Comparison of ENCODE assay signal across 9 cellular contexts in the genomic region with DNA sequence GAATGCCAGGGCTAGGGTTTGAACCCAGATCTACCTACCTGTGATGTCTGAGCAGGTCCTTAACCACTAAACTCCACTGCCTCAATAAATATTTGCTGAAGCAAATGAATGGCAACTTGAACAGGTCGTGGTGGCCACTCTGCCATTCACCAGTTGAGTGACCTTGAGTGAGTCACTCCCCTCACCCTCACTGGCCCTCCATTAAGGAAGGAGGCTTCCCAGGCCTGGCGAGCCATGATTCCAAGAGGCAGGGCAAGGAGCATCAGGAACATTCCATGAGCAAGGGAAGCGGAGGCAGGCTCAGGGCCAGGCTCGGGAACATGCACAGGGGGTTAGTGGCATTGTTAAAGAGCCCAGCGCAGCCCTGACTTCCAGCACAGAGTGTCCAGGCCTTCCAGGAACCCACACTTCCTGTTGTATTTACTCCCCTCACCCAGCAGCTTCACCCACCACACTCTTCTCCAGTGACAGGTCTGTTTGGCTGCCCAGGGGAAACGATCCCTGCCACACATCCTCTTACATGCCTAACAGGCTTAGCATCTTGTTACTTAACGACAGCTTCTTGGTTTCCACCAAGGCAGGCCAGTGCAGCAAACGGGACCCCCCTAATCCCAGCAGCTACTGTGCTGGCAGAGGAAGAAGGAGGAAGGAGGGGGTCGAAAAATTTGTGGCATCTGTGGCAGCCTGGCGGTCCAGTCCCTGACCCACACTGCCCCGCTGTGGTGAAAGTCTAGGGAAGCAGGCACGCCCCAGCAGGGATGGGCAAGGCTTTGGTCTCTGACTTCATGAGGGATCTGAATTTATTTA. TPM values are rescaled to one million over a fixed set of nuclear protein-coding genes. Genes with fewer than 3 reads are reported as not detected.
DNase-seq lines count a peak whose midpoint lies in the region; ATAC-seq and TF ChIP-seq lines count a peak whose summit lies in the region.
"Had no signal": no experiment of that assay in that cellular context is flagged by ENCODE, and none has a peak within 500 bp of the region (broad histone marks: within the 10 kb centered on the region; RNA-seq: fewer than 3 reads in every experiment).

No MANE protein-coding gene starts in this region.

- no peaks in the 10 kb centered on the region for H3K9me2 ChIP-seq in Karpas-422 (replicated peaks; ENCODE audit: insufficient read depth, low read length)

- no peak overlapping the region for H3K27ac Mint-ChIP-seq in activated CD8-positive, alpha-beta T cell treated with anti-CD3 and anti-CD28 coated beads for 36 hours
- H3K27ac Mint-ChIP-seq in osteocyte (ENCODE audit: unreplicated experiment), result no peak overlapping the region
- H3K27ac Mint-ChIP-seq in activated T-helper 1 cell treated with anti-CD3 and anti-CD28 coated beads, Interleukin-12 subunit alpha, Interleukin-12 subunit beta, Interleukin-2, Interleukin-4 antibody, amounts not matched to agents 30 ng/mL and 10 ng/mL and 1 ng/mL, durations not matched to agents 14 hours and 24 hours and 36 hours, result no peak overlapping the region

- H3K4me1 Mint-ChIP-seq in activated CD8-positive, alpha-beta T cell treated with anti-CD3 and anti-CD28 coated beads for 36 hours (ENCODE audit: low read depth), result no peaks in the 10 kb centered on the region
- H3K4me1 Mint-ChIP-seq in osteocyte (ENCODE audit: unreplicated experiment), result peaks cover 6% of the 10 kb centered on the region
- H3K4me1 Mint-ChIP-seq in activated T-helper 1 cell treated with anti-CD3 and anti-CD28 coated beads, Interleukin-12 subunit alpha, Interleukin-12 subunit beta, Interleukin-2, Interleukin-4 antibody, amounts not matched to agents 30 ng/mL and 10 ng/mL and 1 ng/mL, durations not matched to agents 14 hours and 24 hours and 36 hours (ENCODE audit: low read depth), result no peaks in the 10 kb centered on the region

- H3K9ac ChIP-seq in Karpas-422 (ENCODE audit: low read length), result no peak overlapping the region

- no peaks in the 10 kb centered on the region for H3K9me3 Mint-ChIP-seq in activated CD8-positive, alpha-beta T cell treated with anti-CD3 and anti-CD28 coated beads for 36 hours
- no peaks in the 10 kb centered on the region for H3K9me3 Mint-ChIP-seq in osteocyte (ENCODE audit: unreplicated experiment)
- H3K9me3 Mint-ChIP-seq in activated T-helper 1 cell treated with anti-CD3 and anti-CD28 coated beads, Interleukin-12 subunit alpha, Interleukin-12 subunit beta, Interleukin-2, Interleukin-4 antibody, amounts not matched to agents 30 ng/mL and 10 ng/mL and 1 ng/mL, durations not matched to agents 14 hours and 24 hours and 36 hours, result no peaks in the 10 kb centered on the region

- H3K27me3 ChIP-seq in GM06990 (replicated peaks; ENCODE audit: control insufficient read depth, insufficient read depth, low read length), result peaks cover 4% of the 10 kb centered on the region; the same call in 1 of the 2 replicates
- H3K27me3 ChIP-seq in Karpas-422 (ENCODE audit: low read length), result no peaks in the 10 kb centered on the region

- H3K27me3 Mint-ChIP-seq in activated CD8-positive, alpha-beta T cell treated with anti-CD3 and anti-CD28 coated beads for 36 hours, result peaks cover 26% of the 10 kb centered on the region
- H3K27me3 Mint-ChIP-seq in osteocyte (ENCODE audit: unreplicated experiment), result no peaks in the 10 kb centered on the region
- H3K27me3 Mint-ChIP-seq in activated T-helper 1 cell treated with anti-CD3 and anti-CD28 coated beads, Interleukin-12 subunit alpha, Interleukin-12 subunit beta, Interleukin-2, Interleukin-4 antibody, amounts not matched to agents 30 ng/mL and 10 ng/mL and 1 ng/mL, durations not matched to agents 14 hours and 24 hours and 36 hours (ENCODE audit: insufficient read depth), result peaks cover 29% of the 10 kb centered on the region

- POLR2A ChIA-PET in activated CD8-positive, alpha-beta T cell treated with anti-CD3 and anti-CD28 coated beads for 36 hours (lab: Charles Lee), result no interaction called here

- intact Hi-C loops in activated CD8-positive, alpha-beta T cell treated with anti-CD3 and anti-CD28 coated beads for 36 hours (cut with micrococcal nuclease), result loop anchor here (5.0 kb wide), 1 partner anchor 513 kb away; no protein-coding TSS in a partner anchor
- intact Hi-C loops in activated T-helper 1 cell treated with anti-CD3 and anti-CD28 coated beads, Interleukin-12 subunit alpha, Interleukin-12 subunit beta, Interleukin-2, Interleukin-4 antibody, amounts not matched to agents 30 ng/mL and 10 ng/mL and 1 ng/mL, durations not matched to agents 14 hours and 24 hours and 36 hours (cut with micrococcal nuclease), result loop anchor here (5.0 kb wide), 2 partner anchors 523 to 678 kb away; no protein-coding TSS in a partner anchor

- H2AFZ ChIP-seq in Karpas-422 (ENCODE audit: low read length), result no peak overlapping the region

- H3K27ac ChIP-seq in Karpas-422 (ENCODE audit: low read length), result no peak overlapping the region
- H3K27ac ChIP-seq: SK-N-MC had no signal

- TF ChIP-seq CTCF in GM06990 (IDR thresholded peaks at IDR 0.05; ENCODE audit: insufficient read depth, low read length, poor library complexity, severe bottlenecking), result peak; percentile 64
- TF ChIP-seq CTCF in activated CD8-positive, alpha-beta T cell treated with anti-CD3 and anti-CD28 coated beads for 36 hours (IDR thresholded peaks at IDR 0.05), result peak; percentile 49
- TF ChIP-seq CTCF in foreskin fibroblast (IDR thresholded peaks at IDR 0.05; ENCODE audit: low read depth, low read length), result peak; percentile 77
- TF ChIP-seq CTCF in osteocyte (IDR thresholded peaks at IDR 0.05), result peak; percentile 83

- H3K4me3 ChIP-seq in GM06990 (replicated peaks; ENCODE audit: low read depth, low read length), result no peak overlapping the region
- H3K4me3 ChIP-seq in Karpas-422 (ENCODE audit: low read length), result no peak overlapping the region
- H3K4me3 ChIP-seq in foreskin fibroblast (ENCODE audit: low read depth in 1 of 2, low read length in 2 of 2), result no peak overlapping the region
- H3K4me3 ChIP-seq: SK-N-MC had no signal

- CTCF ChIA-PET in activated CD8-positive, alpha-beta T cell treated with anti-CD3 and anti-CD28 coated beads for 36 hours (lab: Charles Lee), result interaction anchor here (0.8 to 1.8 kb wide), 4 partner anchors 13 to 43 kb away, joined by 3 to 5 read pairs (median 4); no protein-coding TSS in a partner anchor

- no peaks in the 10 kb centered on the region for H4K20me1 ChIP-seq in Karpas-422 (ENCODE audit: insufficient read depth, low read depth, low read length)

- H3K9me3 ChIP-seq in Karpas-422 (ENCODE audit: low read length), result no peaks in the 10 kb centered on the region

- no peaks in the 10 kb centered on the region for H3K36me3 Mint-ChIP-seq in activated CD8-positive, alpha-beta T cell treated with anti-CD3 and anti-CD28 coated beads for 36 hours (ENCODE audit: low read depth)
- H3K36me3 Mint-ChIP-seq in osteocyte (ENCODE audit: unreplicated experiment), result no peaks in the 10 kb centered on the region
- H3K36me3 Mint-ChIP-seq in activated T-helper 1 cell treated with anti-CD3 and anti-CD28 coated beads, Interleukin-12 subunit alpha, Interleukin-12 subunit beta, Interleukin-2, Interleukin-4 antibody, amounts not matched to agents 30 ng/mL and 10 ng/mL and 1 ng/mL, durations not matched to agents 14 hours and 24 hours and 36 hours (ENCODE audit: low read depth), result no peaks in the 10 kb centered on the region

- no peaks in the 10 kb centered on the region for H3K79me2 ChIP-seq in Karpas-422 (ENCODE audit: low read length)

- peak; percentile 61 for ATAC-seq in activated CD8-positive, alpha-beta T cell treated with anti-CD3 and anti-CD28 coated beads for 36 hours
- ATAC-seq in GM21526 (IDR thresholded peaks at IDR 0.05; ENCODE audit: low FRiP score, unreplicated experiment), result no peak

- no peak overlapping the region for H3K4me3 Mint-ChIP-seq in activated CD8-positive, alpha-beta T cell treated with anti-CD3 and anti-CD28 coated beads for 36 hours
- H3K4me3 Mint-ChIP-seq in osteocyte (ENCODE audit: unreplicated experiment), result no peak overlapping the region
- no peak overlapping the region for H3K4me3 Mint-ChIP-seq in activated T-helper 1 cell treated with anti-CD3 and anti-CD28 coated beads, Interleukin-12 subunit alpha, Interleukin-12 subunit beta, Interleukin-2, Interleukin-4 antibody, amounts not matched to agents 30 ng/mL and 10 ng/mL and 1 ng/mL, durations not matched to agents 14 hours and 24 hours and 36 hours

- H3K36me3 ChIP-seq in GM06990 (ENCODE audit: control insufficient read depth, insufficient read depth, low read length) (no peaks in the 10 kb centered on the region), Karpas-422 (ENCODE audit: insufficient read depth, low read length) (no peaks in the 10 kb centered on the region)

- no peaks in the 10 kb centered on the region for H3K4me1 ChIP-seq in Karpas-422 (ENCODE audit: low read length)

- no peak for DNase-seq in GM06990 (ENCODE audit: extremely low read depth, insufficient read length)
- DNase-seq in Karpas-422, result peak; percentile 67
- DNase-seq in activated CD8-positive, alpha-beta T cell treated with anti-CD3 and anti-CD28 coated beads for 36 hours, result peak; percentile 42
- peak; percentile 55 to 87 for DNase-seq in foreskin fibroblast
- DNase-seq in osteocyte (ENCODE audit: extremely low spot score, unreplicated experiment), result no peak
- DNase-seq in activated T-helper 1 cell treated with anti-CD3 and anti-CD28 coated beads, Interleukin-12 subunit alpha, Interleukin-12 subunit beta, Interleukin-2, Interleukin-4 antibody, amounts not matched to agents 30 ng/mL and 10 ng/mL and 1 ng/mL, durations not matched to agents 14 hours and 24 hours and 36 hours (ENCODE audit: low spot score), result no peak
- no peak for DNase-seq in superior temporal gyrus (ENCODE audit: extremely low spot score)

- H3K4me2 ChIP-seq in Karpas-422 (ENCODE audit: low read depth, low read length, poor library complexity, severe bottlenecking), result no peak overlapping the region

RNA-seq across cellular contexts. Expression of gene TTC1, which starts 43.7 kb away (rescaled TPM):
- total RNA-seq in Karpas-422 (2014; rRNA removed; shearing (Covaris generic); ENCODE audit: low replicate concordance), result 43.7 and 48.1 TPM in 2 replicates
- 10 to 100 TPM; 50.2 to 57.5 TPM for total RNA-seq in activated CD8-positive, alpha-beta T cell treated with anti-CD3 and anti-CD28 coated beads for 36 hours
- 49.4 and 49.9 TPM in 2 replicates for total RNA-seq in osteocyte
- 65.9 and 69.1 TPM in 2 replicates for total RNA-seq in activated T-helper 1 cell treated with anti-CD3 and anti-CD28 coated beads, Interleukin-12 subunit alpha, Interleukin-12 subunit beta, Interleukin-2, Interleukin-4 antibody, amounts not matched to agents 30 ng/mL and 10 ng/mL and 1 ng/mL, durations not matched to agents 14 hours and 24 hours and 36 hours

RNA-seq across cellular contexts. Expression of gene ADRA1B, which starts 49.0 kb away (rescaled TPM):
- not detected in 2 replicates for total RNA-seq in Karpas-422 (2014; rRNA removed; shearing (Covaris generic); ENCODE audit: low replicate concordance)
- total RNA-seq in activated CD8-positive, alpha-beta T cell treated with anti-CD3 and anti-CD28 coated beads for 36 hours, result not detected
- 4.0 and 4.6 TPM in 2 replicates for total RNA-seq in osteocyte
- total RNA-seq in activated T-helper 1 cell treated with anti-CD3 and anti-CD28 coated beads, Interleukin-12 subunit alpha, Interleukin-12 subunit beta, Interleukin-2, Interleukin-4 antibody, amounts not matched to agents 30 ng/mL and 10 ng/mL and 1 ng/mL, durations not matched to agents 14 hours and 24 hours and 36 hours, result not detected in 2 replicates

Comparison
In these comparisons a context has a peak if more than half of its experiments do, and no peak if none do; other contexts are left out.
1. DNase-seq: peak in Karpas-422 (single experiment), activated CD8-positive, alpha-beta T cell treated with anti-CD3 and anti-CD28 coated beads for 36 hours (single experiment) and foreskin fibroblast (2 of 2); none in GM06990 (single experiment), osteocyte (single experiment), activated T-helper 1 cell treated with anti-CD3 and anti-CD28 coated beads, Interleukin-12 subunit alpha, Interleukin-12 subunit beta, Interleukin-2, Interleukin-4 antibody, amounts not matched to agents 30 ng/mL and 10 ng/mL and 1 ng/mL, durations not matched to agents 14 hours and 24 hours and 36 hours (single experiment) and superior temporal gyrus (single experiment).
2. Peak in every context shown above with its lines, with median percentiles within 50 percentile points of each other: CTCF ChIP-seq.